In the genomic region with DNA sequence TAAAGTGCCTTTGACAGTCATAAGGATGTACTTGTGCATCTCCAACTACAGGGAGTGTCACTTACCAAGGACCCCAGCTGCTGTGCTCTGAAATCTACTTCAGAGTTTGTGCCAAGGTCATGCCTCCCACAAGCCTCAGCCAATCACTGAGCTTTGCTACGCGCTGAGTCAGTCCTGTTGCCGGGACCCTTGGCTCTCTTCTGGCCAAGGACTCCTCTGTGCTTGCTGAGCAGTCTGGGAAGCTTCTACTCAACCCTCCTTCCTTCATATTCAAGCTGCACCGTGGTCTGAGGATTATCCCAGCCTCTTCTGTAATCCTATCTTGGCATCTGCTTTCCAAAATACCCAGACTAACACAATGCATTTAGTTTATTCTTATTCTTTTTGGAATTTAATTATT, we compare ENCODE assay signal across 1 cellular context.
TF ChIP-seq lines count a peak whose summit lies in the region.

No MANE protein-coding gene starts in this region.

TF ChIP-seq in GM23338, 12 proteins besides CTCF, POLR2A, EP300 and RAD21 (continued from another document):
- TF ChIP-seq ZNF462 (CRISPR knock-in tag; IDR thresholded peaks at IDR 0.05) = no peak
- TF ChIP-seq POLR2AphosphoS5 (IDR thresholded peaks at IDR 0.05; ENCODE audit: low read depth) = no peak
- TF ChIP-seq ETS1 (IDR thresholded peaks at IDR 0.05) = no peak
- no peak for TF ChIP-seq CREB1 (CRISPR knock-in tag; IDR thresholded peaks at IDR 0.05; ENCODE audit: low read depth)
- TF ChIP-seq JUNB (IDR thresholded peaks at IDR 0.05; ENCODE audit: unreplicated experiment) = no peak
- TF ChIP-seq REST (IDR thresholded peaks at IDR 0.05; ENCODE audit: unreplicated experiment) = no peak
- no peak for TF ChIP-seq STAT1 (IDR thresholded peaks at IDR 0.05; ENCODE audit: unreplicated experiment)
- no peak for TF ChIP-seq EZH2phosphoT487 (IDR thresholded peaks at IDR 0.05; ENCODE audit: unreplicated experiment)
- no peak for TF ChIP-seq NANOG (IDR thresholded peaks at IDR 0.05; ENCODE audit: borderline replicate concordance)
- no peak for TF ChIP-seq ZNF114 (CRISPR knock-in tag; IDR thresholded peaks at IDR 0.05)
- TF ChIP-seq EZH2 (IDR thresholded peaks at IDR 0.05; ENCODE audit: low read depth, unreplicated experiment) = no peak
TF ChIP-seq in GM23338: peak in this region for 0.
